Comparison of ENCODE assay signal across 12 cellular contexts in genomic region chr7:100215895-100216294, GRCh38. TPM values are rescaled to one million over a fixed set of nuclear protein-coding genes. Genes with fewer than 3 reads are reported as not detected.
DNase-seq lines count a peak whose midpoint lies in the region; FAIRE-seq and TF ChIP-seq lines count a peak whose summit lies in the region.
"Had no signal": no experiment of that assay in that cellular context is flagged by ENCODE, and none has a peak within 500 bp of the region (broad histone marks: within the 10 kb centered on the region; RNA-seq: fewer than 3 reads in every experiment).

No MANE protein-coding gene starts in this region.

- peaks cover 10% of the 10 kb centered on the region for H3K4me1 ChIP-seq in left ventricle myocardium inferior
- H3K4me1 ChIP-seq: breast epithelium had no signal

- DNase-seq in activated effector memory CD4-positive, alpha-beta T cell treated with anti-CD3 and anti-CD28 coated beads, Interleukin-2, amount 50 U/mL, for 16 hours = peak; percentile 48
- DNase-seq in activated effector memory CD4-positive, alpha-beta T cell treated with Interleukin-2 at 50 U/mL for 16 hours = no peak
- DNase-seq in astrocyte of the spinal cord (ENCODE audit: low read depth, low spot score) (peak; percentile 15), left ventricle myocardium inferior (peak; percentile 50), stromal cell of bone marrow (ENCODE audit: low read depth) (peak; percentile 15), HTR-8/SVneo (ENCODE audit: insufficient read length, low spot score) (no peak), kidney glomerular epithelial cell (lab: John Stamatoyannopoulos, UW) (no peak), NCI-H2227 treated with DMSO at 0.1 percent for 48 hours (lab: John Stamatoyannopoulos, UW) (no peak)
- DNase-seq: activated T-cell treated with anti-CD3 and anti-CD28 coated beads, Interleukin-2, amount 50 U/mL, for 4 hours; NCI-H524 had no signal

- in situ Hi-C loops in astrocyte of the spinal cord (cut with HindIII; ENCODE audit: low sequenced_read_pairs) = no loop called here

- H3K36me3 ChIP-seq in left ventricle myocardium inferior = peaks cover 3% of the 10 kb centered on the region
- H3K36me3 ChIP-seq: breast epithelium had no signal

- intact Hi-C loops in left ventricle myocardium inferior (cut with micrococcal nuclease) = loop anchor here (5.0 kb wide), 1 partner anchor 84 kb away; no protein-coding TSS in a partner anchor

- peak overlapping the region; percentile 36 for H3K27ac ChIP-seq in left ventricle myocardium inferior (replicated peaks)

- no peak for FAIRE-seq in HTR-8/SVneo (lab: Jason Lieb, UNC)

- H3K9me3 ChIP-seq in left ventricle myocardium inferior (replicated peaks) = no peaks in the 10 kb centered on the region
- H3K9me3 ChIP-seq: breast epithelium had no signal

- no peaks in the 10 kb centered on the region for H3K27me3 ChIP-seq in left ventricle myocardium inferior (ENCODE audit: low read depth)
- H3K27me3 ChIP-seq: breast epithelium had no signal

- TF ChIP-seq CTCF in astrocyte of the spinal cord (IDR thresholded peaks at IDR 0.05; ENCODE audit: low read depth, low read length) (no peak), left ventricle myocardium inferior (IDR thresholded peaks at IDR 0.05; ENCODE audit: borderline replicate concordance) (no peak)

- no peak overlapping the region for H3K4me3 ChIP-seq in astrocyte of the spinal cord (ENCODE audit: low read depth, low read length)
- no peak overlapping the region for H3K4me3 ChIP-seq in left ventricle myocardium inferior
- H3K4me3 ChIP-seq: breast epithelium had no signal

RNA-seq across cellular contexts. Expression of gene PVRIG, which starts 3.9 kb away (rescaled TPM):
- total RNA-seq in left ventricle myocardium inferior = not detected
- total RNA-seq: neural crest cell had no signal

RNA-seq across cellular contexts. Expression of gene STAG3, which starts 38.2 kb away (rescaled TPM):
- total RNA-seq in left ventricle myocardium inferior = 0.74 TPM

RNA-seq across cellular contexts. Expression of gene GPC2, which starts 38.7 kb away (rescaled TPM):
- 0.25 TPM for total RNA-seq in left ventricle myocardium inferior

RNA-seq across cellular contexts. Expression of gene GAL3ST4, which starts 47.5 kb away (rescaled TPM):
- total RNA-seq in left ventricle myocardium inferior = 1.5 TPM

RNA-seq across cellular contexts. Expression of gene TRAPPC14, which starts 57.4 kb away (rescaled TPM):
- total RNA-seq in left ventricle myocardium inferior = 7.1 TPM

Comparison
In these comparisons a context has a peak if more than half of its experiments do, and no peak if none do; other contexts are left out.
1. DNase-seq: peak in activated effector memory CD4-positive, alpha-beta T cell treated with anti-CD3 and anti-CD28 coated beads, Interleukin-2, amount 50 U/mL, for 16 hours (single experiment), astrocyte of the spinal cord (single experiment), left ventricle myocardium inferior (single experiment) and stromal cell of bone marrow (single experiment); none in activated effector memory CD4-positive, alpha-beta T cell treated with Interleukin-2 at 50 U/mL for 16 hours (single experiment), HTR-8/SVneo (single experiment), kidney glomerular epithelial cell (single experiment) and NCI-H2227 treated with DMSO at 0.1 percent for 48 hours (single experiment).